15 cellular contexts compared by ENCODE assay signal in the genomic region with DNA sequence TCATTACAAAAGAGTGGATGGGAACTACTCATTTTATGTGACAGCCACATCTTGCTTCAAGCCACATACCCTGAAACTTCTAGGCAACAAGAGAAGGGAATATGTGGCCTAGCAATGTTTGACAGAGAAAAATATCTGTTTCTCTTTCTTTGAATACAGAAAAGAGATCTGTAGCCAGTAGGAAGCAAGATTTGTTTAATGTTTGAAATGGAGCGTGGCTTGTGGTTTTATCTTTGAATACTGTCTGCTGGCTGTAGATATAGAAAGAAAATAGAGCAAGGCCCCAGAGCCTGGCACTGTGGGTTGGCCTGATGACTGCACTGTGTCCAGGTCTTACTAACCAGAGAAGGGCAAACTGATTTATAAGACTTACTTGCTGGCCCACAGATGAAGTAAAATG.
A peak's percentile ranks its signal among the peaks of the same experiment; 100 is the strongest.
DNase-seq lines count a peak whose midpoint lies in the region; ATAC-seq and TF ChIP-seq lines count a peak whose summit lies in the region.
"Had no signal": no experiment of that assay in that cellular context is flagged by ENCODE, and none has a peak within 500 bp of the region (broad histone marks: within the 10 kb centered on the region; RNA-seq: fewer than 3 reads in every experiment).

No MANE protein-coding gene starts in this region.

- intact Hi-C loops in left colon (cut with DNase I, micrococcal nuclease), result no loop called here

- H3K36me3 ChIP-seq in parathyroid adenoma (ENCODE audit: control insufficient read depth, insufficient read depth, low read length), result no peaks in the 10 kb centered on the region
- H3K36me3 ChIP-seq: ovary had no signal

- DNase-seq in M059J (ENCODE audit: low read depth) (peak; percentile 80), astrocyte of the hippocampus (ENCODE audit: low read depth, low spot score) (peak; percentile 65), inferior parietal cortex (ENCODE audit: extremely low spot score) (no peak), caudate nucleus (lab: John Stamatoyannopoulos, UW) (no peak), left colon (no peak)
- DNase-seq: activated CD4-positive, CD25-positive, alpha-beta regulatory T cell treated with anti-CD3 and anti-CD28 coated beads, Interleukin-2, amount 50 U/mL, for 72 hours; glutamatergic neuron; kidney; mucosa of descending colon; NCI-H1436 treated with DMSO at 0.1 percent for 48 hours; ovary; PC-3 had no signal

- H3K27ac ChIP-seq in parathyroid adenoma (no peak overlapping the region), caudate nucleus (ENCODE audit: low read depth, low read length) (no peak overlapping the region)

- no peaks in the 10 kb centered on the region for H3K27me3 ChIP-seq in parathyroid adenoma (ENCODE audit: control insufficient read depth, insufficient read depth, low read length)
- H3K27me3 ChIP-seq: ovary had no signal

- H3K4me3 ChIP-seq in parathyroid adenoma (ENCODE audit: low read depth, low read length), result no peak overlapping the region
- H3K4me3 ChIP-seq: mucosa of descending colon, ovary had no signal

- TF ChIP-seq CTCF in parathyroid adenoma (IDR thresholded peaks at IDR 0.05), result no peak

- peak; percentile 87 for ATAC-seq in GM19463 (IDR thresholded peaks at IDR 0.05; ENCODE audit: unreplicated experiment)
- ATAC-seq in GM18907 (IDR thresholded peaks at IDR 0.05; ENCODE audit: unreplicated experiment), result no peak
- ATAC-seq in left colon, result no peak
- ATAC-seq: mucosa of descending colon, PC-3 had no signal

- no peaks in the 10 kb centered on the region for H3K9me3 ChIP-seq in parathyroid adenoma (ENCODE audit: control insufficient read depth, low read length)
- H3K9me3 ChIP-seq: mucosa of descending colon, ovary had no signal

- H3K9ac ChIP-seq in parathyroid adenoma, result no peak overlapping the region

- H3K4me2 ChIP-seq in parathyroid adenoma (ENCODE audit: low read length), result no peak overlapping the region

- no peaks in the 10 kb centered on the region for H3K79me2 ChIP-seq in parathyroid adenoma

- H3K4me1 ChIP-seq in parathyroid adenoma, result no peaks in the 10 kb centered on the region

- H2AFZ ChIP-seq in parathyroid adenoma, result peak overlapping the region; percentile 61

Comparison
In these comparisons a context has a peak if more than half of its experiments do, and no peak if none do; other contexts are left out.
1. DNase-seq: peak in M059J (single experiment) and astrocyte of the hippocampus (single experiment); none in inferior parietal cortex (single experiment), caudate nucleus (0 of 61) and left colon (0 of 2).